In the genomic region with DNA sequence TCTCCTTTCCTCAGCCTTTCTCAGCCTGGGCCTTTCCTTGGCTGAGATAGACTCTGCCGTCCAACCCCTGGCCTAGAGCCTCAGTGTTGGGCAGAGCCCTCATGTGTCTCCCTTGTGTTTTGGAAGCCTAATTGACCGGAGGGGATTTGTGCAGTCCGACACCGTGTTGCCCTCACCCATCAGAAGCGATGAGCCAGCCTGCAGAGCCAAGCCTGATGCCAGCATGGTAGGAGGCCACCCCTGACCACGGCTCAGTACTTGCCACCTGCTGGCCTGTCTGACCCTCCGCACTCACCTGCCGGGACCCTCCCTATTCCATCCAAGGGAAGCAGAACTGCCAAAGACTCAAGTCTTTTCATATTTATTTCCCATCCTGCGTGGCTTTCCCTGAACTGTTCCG, we compare ENCODE assay signal across 15 cellular contexts. TPM values are rescaled to one million over a fixed set of nuclear protein-coding genes. Genes with fewer than 3 reads are reported as not detected.
DNase-seq lines count a peak whose midpoint lies in the region; ATAC-seq and TF ChIP-seq lines count a peak whose summit lies in the region.
"Had no signal": no experiment of that assay in that cellular context is flagged by ENCODE, and none has a peak within 500 bp of the region (broad histone marks: within the 10 kb centered on the region; RNA-seq: fewer than 3 reads in every experiment).

No MANE protein-coding gene starts in this region.

- TF ChIP-seq CTCF in HFFc6 (IDR thresholded peaks at IDR 0.05) (no peak), chondrocyte (IDR thresholded peaks at IDR 0.05) (no peak), psoas muscle (IDR thresholded peaks at IDR 0.05) (no peak)

- WGBS in psoas muscle, 3 donors = 91 to 97% (median 94%) methylated on average over 10 of the region's 10 CpGs
- WGBS in right cardiac atrium = 94% methylated on average over 10 of the region's 10 CpGs

- DNase-seq in HFFc6 (no peak), chondrocyte (ENCODE audit: low spot score) (no peak), psoas muscle (no peak), right cardiac atrium (no peak)
- no peak for DNase-seq in activated CD8-positive, alpha-beta T cell treated with anti-CD3 and anti-CD28 coated beads, Interleukin-2, amount 10 ng/mL, durations not matched to agents 7 days and 5 days
- no peak for DNase-seq in activated CD4-positive, alpha-beta T cell treated with anti-CD3 and anti-CD28 coated beads, Interleukin-2, amount 10 ng/mL, durations not matched to agents 24 days and 14 days
- DNase-seq: GOT3, NCI-H2081 treated with DMSO at 0.1 percent for 48 hours, NCI-H510A had no signal

- H3K27me3 ChIP-seq in psoas muscle (ENCODE audit: insufficient read depth in 3 of 3, low read length in 2 of 3) = no peaks in the 10 kb centered on the region
- H3K27me3 ChIP-seq in right cardiac atrium (ENCODE audit: control insufficient read depth, insufficient read depth) = no peaks in the 10 kb centered on the region
- H3K27me3 ChIP-seq: brain microvascular endothelial cell had no signal

- ATAC-seq in psoas muscle (no peak), right cardiac atrium (no peak)
- ATAC-seq in activated CD8-positive, alpha-beta T cell treated with anti-CD3 and anti-CD28 coated beads, Interleukin-2, amount 10 ng/mL, durations not matched to agents 7 days and 5 days = no peak

- intact Hi-C loops in psoas muscle (cut with DNase I) = loop anchor here (1.0 to 5.0 kb wide), 3 partner anchors 25 to 39 kb away; a partner anchor contains a TSS
- intact Hi-C loops in activated CD4-positive, alpha-beta T cell treated with anti-CD3 and anti-CD28 coated beads, Interleukin-2, amount 10 ng/mL, durations not matched to agents 24 days and 14 days (cut with micrococcal nuclease) = loop anchor here (1.0 kb wide), 2 partner anchors 12 to 25 kb away; no protein-coding TSS in a partner anchor
- intact Hi-C loops in right cardiac atrium (cut with DNase I) = no loop called here

- H3K9me3 Mint-ChIP-seq in HFFc6 (no peaks in the 10 kb centered on the region), chondrocyte (ENCODE audit: low read depth) (no peaks in the 10 kb centered on the region)
- no peaks in the 10 kb centered on the region for H3K9me3 Mint-ChIP-seq in activated CD8-positive, alpha-beta T cell treated with anti-CD3 and anti-CD28 coated beads, Interleukin-2, amount 10 ng/mL, durations not matched to agents 7 days and 5 days (ENCODE audit: insufficient read depth)
- no peaks in the 10 kb centered on the region for H3K9me3 Mint-ChIP-seq in activated CD4-positive, alpha-beta T cell treated with anti-CD3 and anti-CD28 coated beads, Interleukin-2, amount 10 ng/mL, durations not matched to agents 24 days and 14 days
- H3K9me3 Mint-ChIP-seq: activated naive CD8-positive, alpha-beta T cell treated with anti-CD3 and anti-CD28 coated beads, Interleukin-2, amount 50 U/mL, for 24 hours; CD4-positive, CD25-positive, alpha-beta regulatory T cell; memory B cell; nephron had no signal

- H3K27me3 Mint-ChIP-seq in HFFc6 (ENCODE audit: insufficient read depth) = peaks cover 1% of the 10 kb centered on the region; the same call in 1 of the 2 replicates
- H3K27me3 Mint-ChIP-seq in chondrocyte (ENCODE audit: low read depth) = no peaks in the 10 kb centered on the region
- no peaks in the 10 kb centered on the region for H3K27me3 Mint-ChIP-seq in activated CD8-positive, alpha-beta T cell treated with anti-CD3 and anti-CD28 coated beads, Interleukin-2, amount 10 ng/mL, durations not matched to agents 7 days and 5 days (ENCODE audit: low read depth)
- H3K27me3 Mint-ChIP-seq in activated CD4-positive, alpha-beta T cell treated with anti-CD3 and anti-CD28 coated beads, Interleukin-2, amount 10 ng/mL, durations not matched to agents 24 days and 14 days = no peaks in the 10 kb centered on the region
- H3K27me3 Mint-ChIP-seq: activated naive CD8-positive, alpha-beta T cell treated with anti-CD3 and anti-CD28 coated beads, Interleukin-2, amount 50 U/mL, for 24 hours; CD4-positive, CD25-positive, alpha-beta regulatory T cell; memory B cell had no signal

- H3K36me3 Mint-ChIP-seq in HFFc6 (ENCODE audit: low read depth) (peaks cover 15% of the 10 kb centered on the region), chondrocyte (ENCODE audit: low read depth) (peaks cover 35% of the 10 kb centered on the region)
- H3K36me3 Mint-ChIP-seq in activated CD8-positive, alpha-beta T cell treated with anti-CD3 and anti-CD28 coated beads, Interleukin-2, amount 10 ng/mL, durations not matched to agents 7 days and 5 days (ENCODE audit: low read depth) = peaks cover 59% of the 10 kb centered on the region
- peaks cover 58% of the 10 kb centered on the region for H3K36me3 Mint-ChIP-seq in activated CD4-positive, alpha-beta T cell treated with anti-CD3 and anti-CD28 coated beads, Interleukin-2, amount 10 ng/mL, durations not matched to agents 24 days and 14 days (ENCODE audit: low read depth)

- POLR2A ChIA-PET in activated CD8-positive, alpha-beta T cell treated with anti-CD3 and anti-CD28 coated beads, Interleukin-2, amount 10 ng/mL, durations not matched to agents 7 days and 5 days (lab: Charles Lee) = no interaction called here

- H3K4me1 ChIP-seq in psoas muscle (peaks cover 3% of the 10 kb centered on the region), right cardiac atrium (ENCODE audit: control insufficient read depth, insufficient read depth, low read length) (no peaks in the 10 kb centered on the region)

- H3K27ac ChIP-seq in psoas muscle (peak overlapping the region; percentile 43), right cardiac atrium (ENCODE audit: low read length) (no peak overlapping the region)
- H3K27ac ChIP-seq: brain microvascular endothelial cell had no signal

- H3K9me3 ChIP-seq in psoas muscle (no peaks in the 10 kb centered on the region), right cardiac atrium (ENCODE audit: control insufficient read depth, low read length) (no peaks in the 10 kb centered on the region)

- peaks cover 5 to 80% of the 10 kb centered on the region in 2 donors for H3K36me3 ChIP-seq in psoas muscle (ENCODE audit: insufficient read depth in 1 of 2, low read depth in 1 of 2)

- H3K27ac Mint-ChIP-seq in HFFc6 (peak overlapping the region; percentile 70), chondrocyte (ENCODE audit: unreplicated experiment) (peak overlapping the region; percentile 49)
- H3K27ac Mint-ChIP-seq in activated CD8-positive, alpha-beta T cell treated with anti-CD3 and anti-CD28 coated beads, Interleukin-2, amount 10 ng/mL, durations not matched to agents 7 days and 5 days = no peak overlapping the region
- no peak overlapping the region for H3K27ac Mint-ChIP-seq in activated CD4-positive, alpha-beta T cell treated with anti-CD3 and anti-CD28 coated beads, Interleukin-2, amount 10 ng/mL, durations not matched to agents 24 days and 14 days
- H3K27ac Mint-ChIP-seq: activated naive CD8-positive, alpha-beta T cell treated with anti-CD3 and anti-CD28 coated beads, Interleukin-2, amount 50 U/mL, for 24 hours; memory B cell; nephron had no signal

- H3K4me1 Mint-ChIP-seq in HFFc6 (ENCODE audit: low read depth) (peaks cover 22% of the 10 kb centered on the region), chondrocyte (ENCODE audit: low read depth) (peaks cover 13% of the 10 kb centered on the region)
- H3K4me1 Mint-ChIP-seq in activated CD8-positive, alpha-beta T cell treated with anti-CD3 and anti-CD28 coated beads, Interleukin-2, amount 10 ng/mL, durations not matched to agents 7 days and 5 days (ENCODE audit: low read depth) = peaks cover 9% of the 10 kb centered on the region
- H3K4me1 Mint-ChIP-seq in activated CD4-positive, alpha-beta T cell treated with anti-CD3 and anti-CD28 coated beads, Interleukin-2, amount 10 ng/mL, durations not matched to agents 24 days and 14 days = peaks cover 1% of the 10 kb centered on the region
- H3K4me1 Mint-ChIP-seq: activated naive CD8-positive, alpha-beta T cell treated with anti-CD3 and anti-CD28 coated beads, Interleukin-2, amount 50 U/mL, for 24 hours; memory B cell had no signal

- H3K4me3 ChIP-seq in psoas muscle (no peak overlapping the region), right cardiac atrium (ENCODE audit: low read length) (no peak overlapping the region)

- CTCF ChIA-PET in activated CD8-positive, alpha-beta T cell treated with anti-CD3 and anti-CD28 coated beads, Interleukin-2, amount 10 ng/mL, durations not matched to agents 7 days and 5 days (lab: Charles Lee) = no interaction called here

- H3K4me3 Mint-ChIP-seq in HFFc6 (no peak overlapping the region), chondrocyte (ENCODE audit: unreplicated experiment) (no peak overlapping the region)
- H3K4me3 Mint-ChIP-seq in activated CD8-positive, alpha-beta T cell treated with anti-CD3 and anti-CD28 coated beads, Interleukin-2, amount 10 ng/mL, durations not matched to agents 7 days and 5 days = no peak overlapping the region
- no peak overlapping the region for H3K4me3 Mint-ChIP-seq in activated CD4-positive, alpha-beta T cell treated with anti-CD3 and anti-CD28 coated beads, Interleukin-2, amount 10 ng/mL, durations not matched to agents 24 days and 14 days
- H3K4me3 Mint-ChIP-seq: activated naive CD8-positive, alpha-beta T cell treated with anti-CD3 and anti-CD28 coated beads, Interleukin-2, amount 50 U/mL, for 24 hours; memory B cell; nephron had no signal

RNA-seq across cellular contexts. Expression of a gene that starts 9.3 kb away (rescaled TPM):
- total RNA-seq in HFFc6 (2021; fragmentation: NEBNext Ultra II Directional; extraction: Animal tissue kit (Norgen Biotek cat#: 25700)) = under 1 TPM in 4 of 6 experiments, not detected in 2; 0.11 to 0.28 (median 0.20) TPM
- total RNA-seq in chondrocyte (not detected in 3 replicates), psoas muscle (10 to 100 TPM in 1 of 4 donors, under 1 TPM in 3; 0.17 to 26.7 (median 0.55) TPM), right cardiac atrium (under 1 TPM in 2 of 4 donors, not detected in 2; 0.23 to 0.24 TPM)
- polyA plus RNA-seq in psoas muscle (under 1 TPM; 0.05 to 0.35 (median 0.21) TPM), right cardiac atrium (0.20 TPM)
- total RNA-seq in activated CD8-positive, alpha-beta T cell treated with anti-CD3 and anti-CD28 coated beads, Interleukin-2, amount 10 ng/mL, durations not matched to agents 7 days and 5 days = 1 to 10 TPM; 1.8 to 1.9 TPM
- 0.24 and 0.47 TPM in 2 replicates for total RNA-seq in activated CD4-positive, alpha-beta T cell treated with anti-CD3 and anti-CD28 coated beads, Interleukin-2, amount 10 ng/mL, durations not matched to agents 24 days and 14 days
- total RNA-seq: subcutaneous adipose tissue had no signal
- polyA plus RNA-seq: CD4-positive, CD25-positive, alpha-beta regulatory T cell had no signal

RNA-seq across cellular contexts. Expression of a gene that starts 27.1 kb away (rescaled TPM):
- total RNA-seq in HFFc6 (2021; fragmentation: NEBNext Ultra II Directional; extraction: Animal tissue kit (Norgen Biotek cat#: 25700)) = 10 to 100 TPM; 19.2 to 31.6 (median 23.8) TPM
- 20.2 to 27.8 TPM (median 25.5 TPM) in 3 replicates for total RNA-seq in chondrocyte
- total RNA-seq in psoas muscle = 10 to 100 TPM in 3 of 4 donors, 1 to 10 TPM in 1; 9.9 to 16.9 (median 12.5) TPM
- polyA plus RNA-seq in psoas muscle = 10 to 100 TPM in 1 of 3 donors, 1 to 10 TPM in 2; 7.7 to 11.3 (median 9.6) TPM
- 10 to 100 TPM; 47.6 to 50.9 TPM for total RNA-seq in activated CD8-positive, alpha-beta T cell treated with anti-CD3 and anti-CD28 coated beads, Interleukin-2, amount 10 ng/mL, durations not matched to agents 7 days and 5 days
- total RNA-seq in activated CD4-positive, alpha-beta T cell treated with anti-CD3 and anti-CD28 coated beads, Interleukin-2, amount 10 ng/mL, durations not matched to agents 24 days and 14 days = 75.9 and 77.3 TPM in 2 replicates
- total RNA-seq in right cardiac atrium = 10 to 100 TPM; 11.8 to 14.4 (median 13.5) TPM
- polyA plus RNA-seq in right cardiac atrium = 12.3 TPM

RNA-seq across cellular contexts. Expression of a gene that starts 36.5 kb away (rescaled TPM):
- 10 to 100 TPM; 28.4 to 39.3 (median 36.1) TPM for total RNA-seq in HFFc6 (2021; fragmentation: NEBNext Ultra II Directional; extraction: Animal tissue kit (Norgen Biotek cat#: 25700))
- total RNA-seq in chondrocyte (19.8 to 22.0 TPM (median 21.7 TPM) in 3 replicates), psoas muscle (10 to 100 TPM; 18.3 to 35.9 (median 25.6) TPM), right cardiac atrium (10 to 100 TPM; 14.8 to 18.4 (median 15.8) TPM)
- polyA plus RNA-seq in psoas muscle (10 to 100 TPM; 19.2 to 34.0 (median 19.4) TPM), right cardiac atrium (10.4 TPM)
- 10 to 100 TPM; 28.9 to 32.8 TPM for total RNA-seq in activated CD8-positive, alpha-beta T cell treated with anti-CD3 and anti-CD28 coated beads, Interleukin-2, amount 10 ng/mL, durations not matched to agents 7 days and 5 days
- 41.8 and 47.1 TPM in 2 replicates for total RNA-seq in activated CD4-positive, alpha-beta T cell treated with anti-CD3 and anti-CD28 coated beads, Interleukin-2, amount 10 ng/mL, durations not matched to agents 24 days and 14 days

RNA-seq across cellular contexts. Expression of a gene that starts 46.7 kb away (rescaled TPM):
- total RNA-seq in HFFc6 (2021; fragmentation: NEBNext Ultra II Directional; extraction: Animal tissue kit (Norgen Biotek cat#: 25700)) = 10 to 100 TPM in 3 of 6 experiments, 1 to 10 TPM in 3; 8.6 to 12.0 (median 10.2) TPM
- total RNA-seq in chondrocyte (13.7 to 14.1 TPM (median 13.7 TPM) in 3 replicates), psoas muscle (10 to 100 TPM; 10.7 to 22.9 (median 12.1) TPM), right cardiac atrium (10 to 100 TPM in 2 of 4 donors, 1 to 10 TPM in 2; 7.9 to 11.7 (median 9.8) TPM)
- polyA plus RNA-seq in psoas muscle (10 to 100 TPM; 13.7 to 31.8 (median 17.8) TPM), right cardiac atrium (6.0 TPM)
- total RNA-seq in activated CD8-positive, alpha-beta T cell treated with anti-CD3 and anti-CD28 coated beads, Interleukin-2, amount 10 ng/mL, durations not matched to agents 7 days and 5 days = 10 to 100 TPM; 14.9 to 16.4 TPM
- 12.1 and 14.2 TPM in 2 replicates for total RNA-seq in activated CD4-positive, alpha-beta T cell treated with anti-CD3 and anti-CD28 coated beads, Interleukin-2, amount 10 ng/mL, durations not matched to agents 24 days and 14 days

Comparison
In these comparisons a context has a peak if more than half of its experiments do, and no peak if none do; other contexts are left out.
1. H3K27ac Mint-ChIP-seq: peak in HFFc6 (single experiment) and chondrocyte (single experiment); none in activated CD8-positive, alpha-beta T cell treated with anti-CD3 and anti-CD28 coated beads, Interleukin-2, amount 10 ng/mL, durations not matched to agents 7 days and 5 days (single experiment) and activated CD4-positive, alpha-beta T cell treated with anti-CD3 and anti-CD28 coated beads, Interleukin-2, amount 10 ng/mL, durations not matched to agents 24 days and 14 days (single experiment).
2. intact Hi-C loops: an anchor here in psoas muscle (1.0 to 5.0 kb wide) and activated CD4-positive, alpha-beta T cell treated with anti-CD3 and anti-CD28 coated beads, Interleukin-2, amount 10 ng/mL, durations not matched to agents 24 days and 14 days (1.0 kb wide); none called in right cardiac atrium.